In the genomic region with DNA sequence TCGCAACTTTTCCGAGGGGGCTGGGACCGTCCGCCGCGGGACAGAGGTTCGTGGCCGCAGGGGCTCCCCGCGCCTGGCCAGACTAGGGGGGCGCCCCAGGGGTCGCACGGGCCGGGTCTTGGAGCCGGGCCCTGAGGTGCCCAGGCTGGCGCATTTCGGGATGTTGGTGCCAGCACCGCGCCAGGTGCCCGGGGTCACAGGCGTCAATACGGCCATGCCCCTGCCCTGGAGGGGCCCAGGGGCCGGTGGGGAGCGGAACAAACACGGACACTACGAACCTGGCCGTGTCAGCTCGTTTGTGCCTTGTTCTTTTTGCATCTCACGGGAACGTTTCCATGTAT, we compare ENCODE assay signal across 8 cellular contexts.
DNase-seq lines count a peak whose midpoint lies in the region; ATAC-seq and TF ChIP-seq lines count a peak whose summit lies in the region.

No MANE protein-coding gene starts in this region.

- H3K4me1 ChIP-seq in BLaER1 (peaks cover 39% of the 10 kb centered on the region), HUES48 (ENCODE audit: control insufficient read depth, insufficient read depth, low read length) (no peaks in the 10 kb centered on the region), duodenal mucosa (ENCODE audit: control insufficient read depth in 1 of 2, insufficient read depth in 2 of 2, low read length in 2 of 2) (no peaks in the 10 kb centered on the region)

- peak overlapping the region; percentile 96 for H3K4me2 ChIP-seq in BLaER1

- H3K9me3 ChIP-seq in BLaER1 (no peaks in the 10 kb centered on the region), HUES48 (ENCODE audit: control insufficient read depth, insufficient read depth, low read length) (no peaks in the 10 kb centered on the region), duodenal mucosa (ENCODE audit: control insufficient read depth in 1 of 2, low read length in 2 of 2) (no peaks in the 10 kb centered on the region)

- peaks cover 34% of the 10 kb centered on the region for H3K27me3 ChIP-seq in BLaER1
- peaks cover 38% of the 10 kb centered on the region for H3K27me3 ChIP-seq in HUES48 (ENCODE audit: control insufficient read depth, insufficient read depth, low read length)
- peaks cover 21 to 29% of the 10 kb centered on the region in 2 donors for H3K27me3 ChIP-seq in duodenal mucosa (ENCODE audit: control insufficient read depth in 1 of 2, insufficient read depth in 2 of 2, low read length in 2 of 2)

- H3K9ac ChIP-seq in BLaER1 (peak overlapping the region; percentile 73), HUES48 (ENCODE audit: low read depth, low read length) (no peak overlapping the region), duodenal mucosa (ENCODE audit: low read depth in 1 of 2, low read length in 2 of 2) (no peak overlapping the region)

- H3K27me3 Mint-ChIP-seq in nephron (ENCODE audit: low read depth): peaks cover 48% of the 10 kb centered on the region

- no peak for TF ChIP-seq CTCF in nephron (IDR thresholded peaks at IDR 0.05; ENCODE audit: unreplicated experiment in 3 of 3)

- H3K27ac Mint-ChIP-seq in nephron: no peak overlapping the region

- H3K9me3 Mint-ChIP-seq in nephron: peaks cover 6% of the 10 kb centered on the region

- H3K4me3 Mint-ChIP-seq in nephron: peak overlapping the region; percentile 66 to 77 (median 77)

- DNase-seq in NOMO-1 treated with dmso at 0.1 percent for 144 hours (lab: John Stamatoyannopoulos, UW; ENCODE audit: unreplicated experiment) (no peak), foreskin melanocyte (no peak)

- H3K36me3 ChIP-seq in BLaER1 (peaks cover 3% of the 10 kb centered on the region; the same call in 1 of the 2 replicates), HUES48 (ENCODE audit: control insufficient read depth, insufficient read depth, low read length) (no peaks in the 10 kb centered on the region), duodenal mucosa (ENCODE audit: control insufficient read depth in 1 of 2, insufficient read depth in 2 of 2, low read length in 2 of 2) (no peaks in the 10 kb centered on the region)

- peaks cover 16% of the 10 kb centered on the region for H3K4me1 Mint-ChIP-seq in nephron

- H3K27ac ChIP-seq in BLaER1 (peak overlapping the region; percentile 64), HUES48 (ENCODE audit: low read depth, low read length) (no peak overlapping the region), duodenal mucosa (ENCODE audit: low read depth, low read length) (peak overlapping the region; percentile 10)

- ATAC-seq in GM21825 (IDR thresholded peaks at IDR 0.05; ENCODE audit: unreplicated experiment) (no peak), GM21390 (IDR thresholded peaks at IDR 0.05; ENCODE audit: unreplicated experiment) (no peak)

- no peaks in the 10 kb centered on the region for H3K36me3 Mint-ChIP-seq in nephron (ENCODE audit: low read depth)

- H4K20me1 ChIP-seq in BLaER1: no peaks in the 10 kb centered on the region

- H3K4me3 ChIP-seq in BLaER1 (peak overlapping the region; percentile 79), HUES48 (ENCODE audit: low read depth, low read length) (peak overlapping the region; percentile 68), duodenal mucosa (ENCODE audit: low read depth in 1 of 2, low read length in 2 of 2) (peak overlapping the region; percentile 58 to 62)
